14 cellular contexts compared by ENCODE assay signal in the genomic region with DNA sequence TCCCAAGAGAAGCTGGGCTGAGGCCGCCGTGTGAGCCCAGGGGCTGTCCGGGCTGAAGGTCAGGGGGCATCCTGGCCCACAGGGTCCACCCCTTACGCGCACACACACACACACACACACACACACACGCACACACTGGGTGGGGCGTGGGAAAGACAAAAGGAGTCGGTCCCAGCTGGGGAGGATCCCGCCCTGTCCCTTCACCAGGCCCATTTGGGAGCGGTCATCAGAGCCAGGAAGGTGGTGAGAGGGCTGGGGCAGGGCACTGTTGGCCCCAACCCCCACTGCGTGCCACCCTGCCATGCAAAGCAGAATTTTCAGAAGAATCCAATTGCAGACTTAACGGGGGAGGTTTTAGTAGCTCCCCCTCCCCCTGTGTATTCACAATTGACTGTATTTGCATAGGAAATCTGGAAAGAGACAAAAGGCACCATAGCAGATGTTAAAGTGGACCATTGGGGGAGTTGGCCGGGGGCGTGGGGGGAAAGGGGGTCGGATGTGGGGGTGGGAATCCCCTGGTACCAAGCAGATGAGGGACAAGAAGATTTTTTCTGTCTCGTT. TPM values are rescaled to one million over a fixed set of nuclear protein-coding genes. Genes with fewer than 3 reads are reported as not detected.
DNase-seq lines count a peak whose midpoint lies in the region; ATAC-seq and TF ChIP-seq lines count a peak whose summit lies in the region.
"Had no signal": no experiment of that assay in that cellular context is flagged by ENCODE, and none has a peak within 500 bp of the region (broad histone marks: within the 10 kb centered on the region; RNA-seq: fewer than 3 reads in every experiment).

No MANE protein-coding gene starts in this region.

- H3K4me2 ChIP-seq in neural progenitor cell, result peak overlapping the region; percentile 94

- peaks cover 56% of the 10 kb centered on the region for H3K4me1 Mint-ChIP-seq in neural progenitor cell
- peaks cover 32% of the 10 kb centered on the region for H3K4me1 Mint-ChIP-seq in activated T-helper 1 cell treated with anti-CD3 and anti-CD28 coated beads, Interleukin-12 subunit alpha, Interleukin-12 subunit beta, Interleukin-2, Interleukin-4 antibody, amounts not matched to agents 30 ng/mL and 10 ng/mL and 1 ng/mL, durations not matched to agents 14 hours and 24 hours and 36 hours (ENCODE audit: low read depth)

- H3K4me3 ChIP-seq in heart right ventricle (peak overlapping the region in 2 of 10 donors; percentile 51 to 55), neural progenitor cell (no peak overlapping the region)

- DNase-seq in Right ventricle myocardium inferior (ENCODE audit: missing footprints) (peak; percentile 53), cardiac septum (ENCODE audit: low spot score) (no peak), heart right ventricle (peak; percentile 36 to 54), neural progenitor cell (ENCODE audit: low spot score) (peak; percentile 40), GM03348 (ENCODE audit: low spot score) (no peak)
- DNase-seq in activated T-helper 1 cell treated with anti-CD3 and anti-CD28 coated beads, Interleukin-12 subunit alpha, Interleukin-12 subunit beta, Interleukin-2, Interleukin-4 antibody, amounts not matched to agents 30 ng/mL and 10 ng/mL and 1 ng/mL, durations not matched to agents 14 hours and 24 hours and 36 hours (ENCODE audit: low spot score), result no peak
- DNase-seq: activated CD4-positive, CD25-positive, alpha-beta regulatory T cell treated with anti-CD3 and anti-CD28 coated beads, Interleukin-2, amount 50 U/mL, for 72 hours; activated naive CD4-positive, alpha-beta T cell treated with Interleukin-2 at 50 U/mL for 16 hours; erythroblast; MV-4-11; trophoblast cell had no signal

- no peaks in the 10 kb centered on the region for H3K9me3 Mint-ChIP-seq in neural progenitor cell
- H3K9me3 Mint-ChIP-seq in activated T-helper 1 cell treated with anti-CD3 and anti-CD28 coated beads, Interleukin-12 subunit alpha, Interleukin-12 subunit beta, Interleukin-2, Interleukin-4 antibody, amounts not matched to agents 30 ng/mL and 10 ng/mL and 1 ng/mL, durations not matched to agents 14 hours and 24 hours and 36 hours, result no peaks in the 10 kb centered on the region

- no peak overlapping the region for H3K9ac ChIP-seq in neural progenitor cell

- H4K20me1 ChIP-seq in neural progenitor cell (ENCODE audit: low read depth), result peaks cover 8% of the 10 kb centered on the region

- H3K27me3 ChIP-seq in heart right ventricle (peaks cover 0 to 9% (median 0%) of the 10 kb centered on the region in 7 donors), neural progenitor cell (peaks cover 38% of the 10 kb centered on the region)

- WGBS in heart right ventricle, 2 donors, result 51 to 65% methylated on average over 16 of the region's 16 CpGs

- ATAC-seq in Right ventricle myocardium inferior (no peak), heart right ventricle (peak in 7 of 8 donors; percentile 2 to 72 (median 39)), HG02798 (IDR thresholded peaks at IDR 0.05; ENCODE audit: poor library complexity, unreplicated experiment) (no peak), HG03521 (IDR thresholded peaks at IDR 0.05; ENCODE audit: unreplicated experiment) (no peak)

- H3K36me3 Mint-ChIP-seq in neural progenitor cell, result no peaks in the 10 kb centered on the region
- no peaks in the 10 kb centered on the region for H3K36me3 Mint-ChIP-seq in activated T-helper 1 cell treated with anti-CD3 and anti-CD28 coated beads, Interleukin-12 subunit alpha, Interleukin-12 subunit beta, Interleukin-2, Interleukin-4 antibody, amounts not matched to agents 30 ng/mL and 10 ng/mL and 1 ng/mL, durations not matched to agents 14 hours and 24 hours and 36 hours (ENCODE audit: low read depth)

- no peak overlapping the region for H2AFZ ChIP-seq in neural progenitor cell (replicated peaks)

- intact Hi-C loops in Right ventricle myocardium inferior (cut with DNase I) (loop anchor here (5.0 kb wide), 1 partner anchor 243 kb away; the partner anchor contains the start of gene TTYH2), cardiac septum (cut with DNase I) (loop anchor here (2.0 to 10.0 kb wide), 2 partner anchors 24 to 150 kb away; no protein-coding TSS in a partner anchor), heart right ventricle (cut with DNase I) (loop anchor here in 6 of 10 donors (10.0 kb wide), 2 partner anchors 150 to 240 kb away; partner anchors contain the start of gene TTYH2 (in 6 of the 6))
- intact Hi-C loops in activated T-helper 1 cell treated with anti-CD3 and anti-CD28 coated beads, Interleukin-12 subunit alpha, Interleukin-12 subunit beta, Interleukin-2, Interleukin-4 antibody, amounts not matched to agents 30 ng/mL and 10 ng/mL and 1 ng/mL, durations not matched to agents 14 hours and 24 hours and 36 hours (cut with micrococcal nuclease), result no loop called here

- H3K9me3 ChIP-seq in heart right ventricle (no peaks in the 10 kb centered on the region), neural progenitor cell (ENCODE audit: low read depth) (no peaks in the 10 kb centered on the region)

- TF ChIP-seq CTCF in heart right ventricle (IDR thresholded peaks at IDR 0.05) (no peak), neural progenitor cell (IDR thresholded peaks at IDR 0.05) (no peak)

- peaks cover 38% of the 10 kb centered on the region for H3F3A ChIP-seq in neural progenitor cell (ENCODE audit: low read depth)

- peaks cover 23 to 69% (median 41%) of the 10 kb centered on the region in 9 donors for H3K4me1 ChIP-seq in heart right ventricle
- peaks cover 30% of the 10 kb centered on the region for H3K4me1 ChIP-seq in neural progenitor cell

- peak overlapping the region; percentile 64 for H3K4me3 Mint-ChIP-seq in neural progenitor cell
- H3K4me3 Mint-ChIP-seq in activated T-helper 1 cell treated with anti-CD3 and anti-CD28 coated beads, Interleukin-12 subunit alpha, Interleukin-12 subunit beta, Interleukin-2, Interleukin-4 antibody, amounts not matched to agents 30 ng/mL and 10 ng/mL and 1 ng/mL, durations not matched to agents 14 hours and 24 hours and 36 hours, result no peak overlapping the region

- H3K27ac ChIP-seq in heart right ventricle (peak overlapping the region; percentile 83 to 97 (median 90)), neural progenitor cell (no peak overlapping the region)

- H3K79me2 ChIP-seq in neural progenitor cell (ENCODE audit: low read depth), result no peaks in the 10 kb centered on the region

- H3K27me3 Mint-ChIP-seq in neural progenitor cell (ENCODE audit: insufficient read depth, low read depth), result peaks cover 27% of the 10 kb centered on the region
- peaks cover 14% of the 10 kb centered on the region for H3K27me3 Mint-ChIP-seq in activated T-helper 1 cell treated with anti-CD3 and anti-CD28 coated beads, Interleukin-12 subunit alpha, Interleukin-12 subunit beta, Interleukin-2, Interleukin-4 antibody, amounts not matched to agents 30 ng/mL and 10 ng/mL and 1 ng/mL, durations not matched to agents 14 hours and 24 hours and 36 hours (ENCODE audit: insufficient read depth)

- no peaks in the 10 kb centered on the region for H3K36me3 ChIP-seq in heart right ventricle
- no peaks in the 10 kb centered on the region for H3K36me3 ChIP-seq in neural progenitor cell

- peak overlapping the region; percentile 85 for H3K27ac Mint-ChIP-seq in neural progenitor cell
- H3K27ac Mint-ChIP-seq in activated T-helper 1 cell treated with anti-CD3 and anti-CD28 coated beads, Interleukin-12 subunit alpha, Interleukin-12 subunit beta, Interleukin-2, Interleukin-4 antibody, amounts not matched to agents 30 ng/mL and 10 ng/mL and 1 ng/mL, durations not matched to agents 14 hours and 24 hours and 36 hours, result no peak overlapping the region

RNA-seq across cellular contexts. Expression of gene CD300A, which starts 11.3 kb away (rescaled TPM):
- 2.4 TPM for total RNA-seq in Right ventricle myocardium inferior
- 2.6 TPM for total RNA-seq in cardiac septum
- 10 to 100 TPM in 1 of 10 donors, 1 to 10 TPM in 4, under 1 TPM in 5; 0.38 to 13.1 (median 1.4) TPM for total RNA-seq in heart right ventricle
- polyA plus RNA-seq in heart right ventricle, result 1 to 10 TPM in 1 of 2 donors, under 1 TPM in 1; 0.95 to 1.9 TPM
- total RNA-seq in neural progenitor cell (ENCODE audit: low replicate concordance), result 0.28 TPM in 1 of 2 replicates, not detected in the other
- 9.8 and 10.4 TPM in 2 replicates for total RNA-seq in activated T-helper 1 cell treated with anti-CD3 and anti-CD28 coated beads, Interleukin-12 subunit alpha, Interleukin-12 subunit beta, Interleukin-2, Interleukin-4 antibody, amounts not matched to agents 30 ng/mL and 10 ng/mL and 1 ng/mL, durations not matched to agents 14 hours and 24 hours and 36 hours
- polyA plus RNA-seq: AG04450 had no signal

RNA-seq across cellular contexts. Expression of gene GPRC5C, which starts 23.2 kb away (rescaled TPM):
- 37.2 TPM for total RNA-seq in Right ventricle myocardium inferior
- 31.7 TPM for total RNA-seq in cardiac septum
- total RNA-seq in heart right ventricle, result 10 to 100 TPM; 28.0 to 41.0 (median 32.5) TPM
- 10 to 100 TPM; 29.5 to 38.2 TPM for polyA plus RNA-seq in heart right ventricle
- 13.5 and 42.0 TPM in 2 replicates for total RNA-seq in neural progenitor cell (ENCODE audit: low replicate concordance)
- total RNA-seq in activated T-helper 1 cell treated with anti-CD3 and anti-CD28 coated beads, Interleukin-12 subunit alpha, Interleukin-12 subunit beta, Interleukin-2, Interleukin-4 antibody, amounts not matched to agents 30 ng/mL and 10 ng/mL and 1 ng/mL, durations not matched to agents 14 hours and 24 hours and 36 hours, result 0.86 TPM in 1 of 2 replicates, not detected in the other

Comparison
In these comparisons a context has a peak if more than half of its experiments do, and no peak if none do; other contexts are left out.
1. ATAC-seq: peak in heart right ventricle (7 of 8); none in Right ventricle myocardium inferior (single experiment), HG02798 (single experiment) and HG03521 (single experiment).
2. DNase-seq: peak in Right ventricle myocardium inferior (single experiment), heart right ventricle (2 of 2) and neural progenitor cell (single experiment); none in cardiac septum (single experiment), activated T-helper 1 cell treated with anti-CD3 and anti-CD28 coated beads, Interleukin-12 subunit alpha, Interleukin-12 subunit beta, Interleukin-2, Interleukin-4 antibody, amounts not matched to agents 30 ng/mL and 10 ng/mL and 1 ng/mL, durations not matched to agents 14 hours and 24 hours and 36 hours (single experiment) and GM03348 (single experiment).